ENCODE assay signal across 2 cellular contexts in the genomic region with DNA sequence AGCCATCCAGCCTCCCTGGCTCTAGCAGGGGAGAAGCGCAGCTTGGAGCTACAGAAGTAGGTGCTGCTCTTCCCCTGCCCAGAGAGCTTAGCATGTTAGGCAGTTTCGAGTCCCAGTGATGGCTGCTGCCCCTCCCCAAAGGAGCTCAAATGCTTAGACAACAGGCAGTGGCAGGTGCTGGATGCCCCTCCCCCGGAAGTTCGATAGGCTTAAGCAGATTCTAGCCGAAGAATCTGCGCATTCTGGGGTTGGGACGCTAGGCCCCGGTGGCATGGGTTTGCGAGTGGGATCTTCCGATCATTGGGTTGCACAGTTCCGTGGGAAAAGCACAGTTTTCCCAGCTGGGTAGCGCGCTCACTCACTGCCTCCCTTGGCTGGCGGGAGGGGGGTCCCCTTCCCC.
TF ChIP-seq lines count a peak whose summit lies in the region.

No MANE protein-coding gene starts in this region.

TF ChIP-seq in GM23338, 12 proteins besides CTCF, POLR2A, EP300 and RAD21:
- no peak for TF ChIP-seq EZH2phosphoT487 (IDR thresholded peaks at IDR 0.05; ENCODE audit: unreplicated experiment)
- TF ChIP-seq ZNF331 (CRISPR knock-in tag; IDR thresholded peaks at IDR 0.05; ENCODE audit: low read depth), result no peak
- TF ChIP-seq NANOG (IDR thresholded peaks at IDR 0.05; ENCODE audit: borderline replicate concordance), result no peak
- TF ChIP-seq POLR2AphosphoS5 (IDR thresholded peaks at IDR 0.05; ENCODE audit: low read depth), result no peak
- TF ChIP-seq, protein P1, sequence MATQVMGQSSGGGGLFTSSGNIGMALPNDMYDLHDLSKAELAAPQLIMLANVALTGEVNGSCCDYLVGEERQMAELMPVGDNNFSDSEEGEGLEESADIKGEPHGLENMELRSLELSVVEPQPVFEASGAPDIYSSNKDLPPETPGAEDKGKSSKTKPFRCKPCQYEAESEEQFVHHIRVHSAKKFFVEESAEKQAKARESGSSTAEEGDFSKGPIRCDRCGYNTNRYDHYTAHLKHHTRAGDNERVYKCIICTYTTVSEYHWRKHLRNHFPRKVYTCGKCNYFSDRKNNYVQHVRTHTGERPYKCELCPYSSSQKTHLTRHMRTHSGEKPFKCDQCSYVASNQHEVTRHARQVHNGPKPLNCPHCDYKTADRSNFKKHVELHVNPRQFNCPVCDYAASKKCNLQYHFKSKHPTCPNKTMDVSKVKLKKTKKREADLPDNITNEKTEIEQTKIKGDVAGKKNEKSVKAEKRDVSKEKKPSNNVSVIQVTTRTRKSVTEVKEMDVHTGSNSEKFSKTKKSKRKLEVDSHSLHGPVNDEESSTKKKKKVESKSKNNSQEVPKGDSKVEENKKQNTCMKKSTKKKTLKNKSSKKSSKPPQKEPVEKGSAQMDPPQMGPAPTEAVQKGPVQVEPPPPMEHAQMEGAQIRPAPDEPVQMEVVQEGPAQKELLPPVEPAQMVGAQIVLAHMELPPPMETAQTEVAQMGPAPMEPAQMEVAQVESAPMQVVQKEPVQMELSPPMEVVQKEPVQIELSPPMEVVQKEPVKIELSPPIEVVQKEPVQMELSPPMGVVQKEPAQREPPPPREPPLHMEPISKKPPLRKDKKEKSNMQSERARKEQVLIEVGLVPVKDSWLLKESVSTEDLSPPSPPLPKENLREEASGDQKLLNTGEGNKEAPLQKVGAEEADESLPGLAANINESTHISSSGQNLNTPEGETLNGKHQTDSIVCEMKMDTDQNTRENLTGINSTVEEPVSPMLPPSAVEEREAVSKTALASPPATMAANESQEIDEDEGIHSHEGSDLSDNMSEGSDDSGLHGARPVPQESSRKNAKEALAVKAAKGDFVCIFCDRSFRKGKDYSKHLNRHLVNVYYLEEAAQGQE (IDR thresholded peaks at IDR 0.05; ENCODE audit: unreplicated experiment), result no peak
- TF ChIP-seq EZH2 (IDR thresholded peaks at IDR 0.05; ENCODE audit: low read depth, unreplicated experiment), result no peak
- TF ChIP-seq CREB1 (CRISPR knock-in tag; IDR thresholded peaks at IDR 0.05; ENCODE audit: low read depth), result no peak
- no peak for TF ChIP-seq ZNF114 (CRISPR knock-in tag; IDR thresholded peaks at IDR 0.05)
- no peak for TF ChIP-seq STAT1 (IDR thresholded peaks at IDR 0.05; ENCODE audit: unreplicated experiment)
- TF ChIP-seq JUNB (IDR thresholded peaks at IDR 0.05; ENCODE audit: unreplicated experiment), result no peak

TF ChIP-seq in H1, 55 proteins besides CTCF, POLR2A, EP300 and RAD21:
- no peak for TF ChIP-seq SIX5 (IDR thresholded peaks at IDR 0.05; ENCODE audit: low read depth, low read length)
